Comparison of ENCODE assay signal across 19 cellular contexts in genomic region chr5:31415009-31415923, GRCh38.
DNase-seq lines count a peak whose midpoint lies in the region; ATAC-seq and TF ChIP-seq lines count a peak whose summit lies in the region.
"Had no signal": no experiment of that assay in that cellular context is flagged by ENCODE, and none has a peak within 500 bp of the region (broad histone marks: within the 10 kb centered on the region; RNA-seq: fewer than 3 reads in every experiment).

No MANE protein-coding gene starts in this region.

- H2AFZ ChIP-seq in osteoblast (ENCODE audit: low read length), result no peak overlapping the region

- 0 out of 2 replicates have a peak, but pooled peaks have one; percentile 2 for TF ChIP-seq CTCF in LNCaP clone FGC (IDR thresholded peaks at IDR 0.05; ENCODE audit: control insufficient read depth, extremely low read depth, insufficient read depth)
- peak; percentile 28 for TF ChIP-seq CTCF in osteoblast (IDR thresholded peaks at IDR 0.05; ENCODE audit: extremely low read depth, low read depth, low read length)

- H3K4me3 ChIP-seq in LNCaP clone FGC (ENCODE audit: low read depth, low read length), result no peak overlapping the region
- no peak overlapping the region for H3K4me3 ChIP-seq in osteoblast (ENCODE audit: insufficient read depth, low read length)
- H3K4me3 ChIP-seq: ascending aorta, esophagus squamous epithelium, K562, suprapubic skin had no signal

- DNase-seq in NCI-H82 (lab: John Stamatoyannopoulos, UW) (peak; percentile 16), NCI-H82 treated with DMSO at 0.1 percent for 48 hours (lab: John Stamatoyannopoulos, UW; ENCODE audit: unreplicated experiment) (no peak), LNCaP clone FGC (ENCODE audit: low read depth) (no peak), SK-N-DZ (ENCODE audit: low spot score) (peak; percentile 64), osteoblast (ENCODE audit: insufficient read length, low spot score, missing footprints) (no peak), T-helper 9 cell (no peak), substantia nigra (lab: John Stamatoyannopoulos, UW) (no peak)
- DNase-seq: activated naive CD4-positive, alpha-beta T cell treated with anti-CD3 and anti-CD28 coated beads, Interleukin-2, amount 10 ng/mL, durations not matched to agents 7 days and 5 days; CD4-positive, alpha-beta T cell; DMS79 treated with DMSO at 0.1 percent for 48 hours; effector CD8-positive, alpha-beta T cell; esophagus squamous epithelium; head of caudate nucleus; nucleus accumbens had no signal

- peaks cover 12% of the 10 kb centered on the region for H3K4me1 ChIP-seq in osteoblast (ENCODE audit: insufficient read depth, low read length)
- H3K4me1 ChIP-seq: ascending aorta had no signal

- no peak for ATAC-seq in GM19328 (IDR thresholded peaks at IDR 0.05; ENCODE audit: unreplicated experiment)
- ATAC-seq: K562, Right ventricle myocardium inferior had no signal

- H3K36me3 ChIP-seq in osteoblast (ENCODE audit: insufficient read depth, low read length), result peaks cover 33% of the 10 kb centered on the region

- H3K9me3 ChIP-seq in osteoblast (ENCODE audit: low read depth, low read length), result no peaks in the 10 kb centered on the region
- H3K9me3 ChIP-seq: ascending aorta, esophagus squamous epithelium, suprapubic skin had no signal

- peak overlapping the region; percentile 13 for H3K27ac ChIP-seq in osteoblast (ENCODE audit: low read depth, low read length)
- H3K27ac ChIP-seq in substantia nigra (ENCODE audit: low read depth, low read length, poor library complexity, severe bottlenecking), result no peak overlapping the region
- H3K27ac ChIP-seq: ascending aorta, esophagus squamous epithelium, suprapubic skin had no signal

- no peak overlapping the region for H3K4me2 ChIP-seq in osteoblast (ENCODE audit: insufficient read depth, low read length)

- no peaks in the 10 kb centered on the region for H4K20me1 ChIP-seq in osteoblast (ENCODE audit: insufficient read depth, low read length)

- H3K27me3 ChIP-seq in osteoblast (ENCODE audit: insufficient read depth, low read length), result no peaks in the 10 kb centered on the region
- H3K27me3 ChIP-seq: ascending aorta, esophagus squamous epithelium, suprapubic skin had no signal

- H3K79me2 ChIP-seq in osteoblast (ENCODE audit: insufficient read depth, low read length), result no peaks in the 10 kb centered on the region

Comparison
In these comparisons a context has a peak if more than half of its experiments do, and no peak if none do; other contexts are left out.
1. DNase-seq: peak in NCI-H82 (single experiment) and SK-N-DZ (single experiment); none in NCI-H82 treated with DMSO at 0.1 percent for 48 hours (single experiment), LNCaP clone FGC (single experiment), osteoblast (single experiment), T-helper 9 cell (single experiment) and substantia nigra (0 of 49).